9 cellular contexts compared by ENCODE assay signal in the genomic region with DNA sequence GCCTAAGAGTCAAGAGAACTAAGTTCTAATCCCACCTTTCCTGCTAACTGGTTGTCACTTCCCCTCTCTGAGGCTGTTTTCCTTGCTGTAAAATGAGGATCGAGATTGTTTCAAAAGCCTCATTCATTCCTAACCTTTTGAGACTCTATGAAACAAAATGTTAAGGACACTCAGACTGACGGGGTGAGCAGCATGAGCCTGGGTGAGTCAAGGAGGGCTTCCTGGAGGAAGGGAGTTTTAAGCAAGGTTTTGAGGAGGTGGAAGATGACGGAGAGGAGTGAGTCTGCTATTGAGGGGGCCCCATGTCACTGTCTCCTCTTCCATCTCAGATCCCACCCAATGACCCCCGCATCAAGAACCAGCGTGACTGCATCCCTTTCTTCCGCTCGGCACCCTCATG. TPM values are rescaled to one million over a fixed set of nuclear protein-coding genes. Genes with fewer than 3 reads are reported as not detected.
"Had no signal": no experiment of that assay in that cellular context is flagged by ENCODE, and none has a peak within 500 bp of the region (broad histone marks: within the 10 kb centered on the region; RNA-seq: fewer than 3 reads in every experiment).

No MANE protein-coding gene starts in this region.

- H3K4me1 Mint-ChIP-seq: IgD-negative memory B cell had no signal

- H2AFZ ChIP-seq: GM23248 had no signal

- H3K27ac ChIP-seq: GM23248, HL-60 had no signal

- H3K4me3 ChIP-seq: GM23248 had no signal

- FAIRE-seq: HTR-8/SVneo had no signal

- H3K27ac Mint-ChIP-seq: IgD-negative memory B cell had no signal

- H3K9me3 Mint-ChIP-seq: IgD-negative memory B cell had no signal

- H3K4me3 Mint-ChIP-seq: IgD-negative memory B cell had no signal

- H3K9ac ChIP-seq: GM23248 had no signal

- DNase-seq: GM23248, GOT3, H7, HCEC 1CT, KG1 had no signal

RNA-seq across cellular contexts. Expression of a gene that starts 4.1 kb away (rescaled TPM):
- total RNA-seq: GM23248, H7 had no signal
- polyA plus RNA-seq: GM23248, IgD-negative memory B cell had no signal

RNA-seq across cellular contexts. Expression of a gene that starts 29.8 kb away (rescaled TPM):
- total RNA-seq: GM23248, H4, H7 had no signal
- polyA plus RNA-seq: GM23248, IgD-negative memory B cell had no signal

RNA-seq across cellular contexts. Expression of a gene that starts 41.8 kb away (rescaled TPM):
- total RNA-seq: GM23248, H4, H7 had no signal
- polyA plus RNA-seq: IgD-negative memory B cell had no signal

RNA-seq across cellular contexts. Expression of a gene that starts 48.4 kb away (rescaled TPM):
- total RNA-seq: GM23248 had no signal
- polyA plus RNA-seq: GM23248 had no signal
